In genomic region chr10:110600487-110601101, GRCh38 we compare ENCODE assay signal across 8 cellular contexts. TPM values are rescaled to one million over a fixed set of nuclear protein-coding genes. Genes with fewer than 3 reads are reported as not detected.
A peak's percentile ranks its signal among the peaks of the same experiment; 100 is the strongest.
DNase-seq lines count a peak whose midpoint lies in the region; ATAC-seq lines count a peak whose summit lies in the region.

No MANE protein-coding gene starts in this region.

- H3K27me3 ChIP-seq in H7 (ENCODE audit: control insufficient read depth, insufficient read depth, low read length): no peaks in the 10 kb centered on the region

- CTCF ChIA-PET in activated CD8-positive, alpha-beta memory T cell treated with anti-CD3 and anti-CD28 coated beads, Interleukin-2, amount 10 ng/mL, durations not matched to agents 7 days and 5 days (lab: Charles Lee): interaction anchor here (0.6 to 3.6 kb wide), 14 partner anchors 8 to 433 kb away, joined by 3 to 42 read pairs (median 5); partner anchors contain the start of gene SMNDC1

- no peaks in the 10 kb centered on the region for H3K27me3 Mint-ChIP-seq in activated CD8-positive, alpha-beta memory T cell treated with anti-CD3 and anti-CD28 coated beads, Interleukin-2, amount 10 ng/mL, durations not matched to agents 7 days and 5 days

- no peak overlapping the region for H3K4me3 ChIP-seq in H7 (ENCODE audit: insufficient read depth, low read depth, low read length)

- intact Hi-C loops in left colon (cut with DNase I, micrococcal nuclease): no loop called here

- H3K36me3 ChIP-seq in H7 (replicated peaks; ENCODE audit: control insufficient read depth, insufficient read depth, low read length): peaks cover 19% of the 10 kb centered on the region

- DNase-seq in activated CD8-positive, alpha-beta memory T cell treated with anti-CD3 and anti-CD28 coated beads, Interleukin-2, amount 10 ng/mL, durations not matched to agents 7 days and 5 days: peak; percentile 55
- no peak for DNase-seq in activated CD8-positive, alpha-beta memory T cell treated with anti-CD3 and anti-CD28 coated beads, Interleukin-2, amount 50 U/mL, for 4 hours
- DNase-seq in H7: peak; percentile 39
- DNase-seq in NCI-H226: peak; percentile 7
- peak; percentile 77 for DNase-seq in astrocyte of the hippocampus (ENCODE audit: low read depth, low spot score)
- DNase-seq in left colon: no peak
- no peak for DNase-seq in ureter (ENCODE audit: low spot score)

- H3K9me3 Mint-ChIP-seq in activated CD8-positive, alpha-beta memory T cell treated with anti-CD3 and anti-CD28 coated beads, Interleukin-2, amount 10 ng/mL, durations not matched to agents 7 days and 5 days (ENCODE audit: low read depth): no peaks in the 10 kb centered on the region

- peaks cover 1% of the 10 kb centered on the region for H3K4me1 Mint-ChIP-seq in activated CD8-positive, alpha-beta memory T cell treated with anti-CD3 and anti-CD28 coated beads, Interleukin-2, amount 10 ng/mL, durations not matched to agents 7 days and 5 days

- peaks cover 43% of the 10 kb centered on the region for H3K36me3 Mint-ChIP-seq in activated CD8-positive, alpha-beta memory T cell treated with anti-CD3 and anti-CD28 coated beads, Interleukin-2, amount 10 ng/mL, durations not matched to agents 7 days and 5 days

- peak overlapping the region; percentile 11 for H3K27ac Mint-ChIP-seq in activated CD8-positive, alpha-beta memory T cell treated with anti-CD3 and anti-CD28 coated beads, Interleukin-2, amount 10 ng/mL, durations not matched to agents 7 days and 5 days

- peak; percentile 71 for ATAC-seq in activated CD8-positive, alpha-beta memory T cell treated with anti-CD3 and anti-CD28 coated beads, Interleukin-2, amount 10 ng/mL, durations not matched to agents 7 days and 5 days
- ATAC-seq in left colon (peak; percentile 57), HG03108 (IDR thresholded peaks at IDR 0.05; ENCODE audit: unreplicated experiment) (no peak)

- no peak overlapping the region for H3K4me3 Mint-ChIP-seq in activated CD8-positive, alpha-beta memory T cell treated with anti-CD3 and anti-CD28 coated beads, Interleukin-2, amount 10 ng/mL, durations not matched to agents 7 days and 5 days

RNA-seq across cellular contexts. Expression of gene SMC3, which starts 33.1 kb away (rescaled TPM):
- 10 to 100 TPM; 81.3 to 86.8 TPM for total RNA-seq in activated CD8-positive, alpha-beta memory T cell treated with anti-CD3 and anti-CD28 coated beads, Interleukin-2, amount 10 ng/mL, durations not matched to agents 7 days and 5 days
- total RNA-seq in H7 (2014; rRNA removed; shearing (Covaris generic)): 33.1 and 57.6 TPM in 2 replicates
- total RNA-seq in left colon (10 to 100 TPM; 23.7 to 25.5 TPM), ureter (30.2 TPM)

RNA-seq across cellular contexts. Expression of gene RBM20, which starts 43.5 kb away (rescaled TPM):
- under 1 TPM; 0.06 to 0.07 TPM for total RNA-seq in activated CD8-positive, alpha-beta memory T cell treated with anti-CD3 and anti-CD28 coated beads, Interleukin-2, amount 10 ng/mL, durations not matched to agents 7 days and 5 days
- total RNA-seq in H7 (2014; rRNA removed; shearing (Covaris generic)): 0.15 and 0.52 TPM in 2 replicates
- total RNA-seq in left colon (1 to 10 TPM in 1 of 2 donors, under 1 TPM in 1; 0.92 to 1.9 TPM), ureter (0.68 TPM)

Comparison
In these comparisons a context has a peak if more than half of its experiments do, and no peak if none do; other contexts are left out.
1. DNase-seq: peak in activated CD8-positive, alpha-beta memory T cell treated with anti-CD3 and anti-CD28 coated beads, Interleukin-2, amount 10 ng/mL, durations not matched to agents 7 days and 5 days (single experiment), H7 (single experiment), NCI-H226 (single experiment) and astrocyte of the hippocampus (single experiment); none in activated CD8-positive, alpha-beta memory T cell treated with anti-CD3 and anti-CD28 coated beads, Interleukin-2, amount 50 U/mL, for 4 hours (single experiment), left colon (0 of 2) and ureter (single experiment).